Comparison of ENCODE assay signal across 8 cellular contexts in the genomic region with DNA sequence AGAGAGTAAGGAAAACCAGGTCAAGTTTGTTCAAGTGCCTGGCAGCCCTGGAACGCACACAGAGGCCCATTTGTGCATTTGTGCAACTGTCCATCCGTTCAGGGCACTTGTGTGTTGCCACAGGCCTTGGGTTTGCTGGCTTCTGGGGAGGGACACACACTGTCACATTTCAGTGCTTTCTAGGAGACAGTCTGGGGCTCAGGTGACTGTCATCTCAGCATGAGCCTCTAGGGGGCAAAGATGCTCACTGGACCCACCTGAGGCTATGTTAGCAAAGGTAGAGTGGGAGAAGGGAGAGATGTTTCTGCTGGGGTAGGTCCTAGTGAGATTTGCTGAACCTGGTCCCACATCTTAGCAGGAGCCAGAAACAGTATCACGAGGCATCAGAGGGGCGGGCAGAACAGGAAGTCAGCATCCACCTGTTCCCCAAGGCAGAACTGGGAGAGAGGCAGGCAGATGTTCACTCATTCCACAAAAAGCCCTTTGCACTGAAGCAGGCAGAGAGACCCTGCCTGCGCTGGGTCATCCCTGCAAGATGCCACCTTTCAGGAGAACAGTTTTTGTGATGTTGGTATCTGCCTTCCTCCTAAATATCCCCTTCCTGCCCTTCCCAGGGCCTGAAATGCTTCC. TPM values are rescaled to one million over a fixed set of nuclear protein-coding genes. Genes with fewer than 3 reads are reported as not detected.
DNase-seq lines count a peak whose midpoint lies in the region; ATAC-seq, FAIRE-seq and TF ChIP-seq lines count a peak whose summit lies in the region.

No MANE protein-coding gene starts in this region.

- no peak overlapping the region for H3K23ac ChIP-seq in H1 (ENCODE audit: insufficient read length)

- peak overlapping the region; percentile 63; the same call in 1 of the 2 replicates for H2BK12ac ChIP-seq in H1 (ENCODE audit: low read depth, low read length)

- H3K4me1 Mint-ChIP-seq in activated CD4-positive, alpha-beta memory T cell treated with anti-CD3 and anti-CD28 coated beads for 36 hours (ENCODE audit: low read depth) = peaks cover 4% of the 10 kb centered on the region
- peaks cover 58% of the 10 kb centered on the region for H3K4me1 Mint-ChIP-seq in neural progenitor cell

- no peak for TF ChIP-seq EP300 in H1 (IDR thresholded peaks at IDR 0.05; ENCODE audit: borderline replicate concordance in 1 of 2, low read depth in 2 of 2, low read length in 2 of 2)

- H3K4me1 ChIP-seq in H1 (replicated peaks in 1 of 4; ENCODE audit: control insufficient read depth in 3 of 4, insufficient read depth in 4 of 4, low read length in 3 of 4) = peaks cover 0 to 14% (median 12%) of the 10 kb centered on the region in 4 experiments; a peak in 6 of 7 replicates
- peaks cover 12% of the 10 kb centered on the region for H3K4me1 ChIP-seq in neural progenitor cell

- H2BK20ac ChIP-seq in H1 (ENCODE audit: low read length) = no peak overlapping the region

- H4K20me1 ChIP-seq in H1 (replicated peaks in 1 of 2; ENCODE audit: control insufficient read depth in 1 of 2, insufficient read depth in 2 of 2, low read length in 2 of 2) = peaks cover 12 to 16% of the 10 kb centered on the region in 2 experiments
- H4K20me1 ChIP-seq in neural progenitor cell (ENCODE audit: low read depth) = peaks cover 100% of the 10 kb centered on the region

- H3K9me3 ChIP-seq in H1 (ENCODE audit: insufficient read depth in 2 of 2, low read depth in 1 of 2, low read length in 1 of 2) (no peaks in the 10 kb centered on the region), neural progenitor cell (ENCODE audit: low read depth) (no peaks in the 10 kb centered on the region)

- no peak overlapping the region for H3K4ac ChIP-seq in H1 (replicated peaks; ENCODE audit: insufficient read length, low read depth, low read length)

- no peak overlapping the region for H4K5ac ChIP-seq in H1 (ENCODE audit: insufficient read length, low read depth, low read length)

- no peak overlapping the region for H3K18ac ChIP-seq in H1 (ENCODE audit: extremely low read depth, low read length)

- peaks cover 39 to 47% (median 46%) of the 10 kb centered on the region in 4 experiments for H3K27me3 ChIP-seq in H1 (replicated peaks in 1 of 4; ENCODE audit: control insufficient read depth in 3 of 4, extremely low read depth in 1 of 4, insufficient read depth in 3 of 4, low read length in 3 of 4)
- peaks cover 36% of the 10 kb centered on the region for H3K27me3 ChIP-seq in neural progenitor cell

- POLR2A ChIA-PET in activated CD4-positive, alpha-beta memory T cell treated with anti-CD3 and anti-CD28 coated beads for 36 hours (lab: Charles Lee) = no interaction called here
- POLR2A ChIA-PET in H1 (lab: Charles Lee; ENCODE audit: partially characterized antibody) = interaction anchor here (0.9 to 1.2 kb wide), 4 partner anchors 18 to 80 kb away, joined by 3 to 6 read pairs (median 4); no protein-coding TSS in a partner anchor

- H3K27me3 Mint-ChIP-seq in activated CD4-positive, alpha-beta memory T cell treated with anti-CD3 and anti-CD28 coated beads for 36 hours = no peaks in the 10 kb centered on the region
- H3K27me3 Mint-ChIP-seq in neural progenitor cell (ENCODE audit: insufficient read depth, low read depth) = peaks cover 8% of the 10 kb centered on the region

- H2BK5ac ChIP-seq in H1 (ENCODE audit: low read depth, low read length) = no peak overlapping the region

- no peak overlapping the region; a peak in 1 of 8 replicates for H3K4me3 ChIP-seq in H1 (ENCODE audit: extremely low read depth in 1 of 4, insufficient read depth in 2 of 4, low read depth in 3 of 4, low read length in 4 of 4)
- H3K4me3 ChIP-seq in neural progenitor cell = no peak overlapping the region

- intact Hi-C loops in activated CD4-positive, alpha-beta memory T cell treated with anti-CD3 and anti-CD28 coated beads for 36 hours (cut with micrococcal nuclease) = loop anchor here (1.0 to 5.0 kb wide), 3 partner anchors 21 to 128 kb away; no protein-coding TSS in a partner anchor

- 25% methylated on average over 5 of the region's 5 CpGs; no CpG with 5 or more reads in 1 of the 2 experiments for WGBS in H1 (ENCODE audit: extremely low coverage in 1 of 2, insufficient coverage in 1 of 2, insufficient read length in 1 of 2, insufficient replicate concordance in 2 of 2, low coverage in 1 of 2, low lambda C conversion rate in 2 of 2, missing lambda C conversion rate in 1 of 2), 2 experiments

- H3K56ac ChIP-seq in H1 (replicated peaks; ENCODE audit: insufficient read length, low read depth, low read length) = no peak overlapping the region

- H2AFZ ChIP-seq in H1 (ENCODE audit: low read length) (no peak overlapping the region), neural progenitor cell (replicated peaks) (no peak overlapping the region)

- H3K4me3 Mint-ChIP-seq in activated CD4-positive, alpha-beta memory T cell treated with anti-CD3 and anti-CD28 coated beads for 36 hours = no peak overlapping the region
- H3K4me3 Mint-ChIP-seq in neural progenitor cell = no peak overlapping the region

- no peaks in the 10 kb centered on the region for H3K9me3 Mint-ChIP-seq in activated CD4-positive, alpha-beta memory T cell treated with anti-CD3 and anti-CD28 coated beads for 36 hours
- no peaks in the 10 kb centered on the region for H3K9me3 Mint-ChIP-seq in neural progenitor cell

- ATAC-seq in GM21381 (IDR thresholded peaks at IDR 0.05; ENCODE audit: unreplicated experiment) = no peak

- no peaks in the 10 kb centered on the region for H3K36me3 ChIP-seq in H1 (ENCODE audit: control insufficient read depth in 2 of 4, insufficient read depth in 4 of 4, low read length in 3 of 4)
- no peaks in the 10 kb centered on the region for H3K36me3 ChIP-seq in neural progenitor cell

- CTCF ChIA-PET in activated CD4-positive, alpha-beta memory T cell treated with anti-CD3 and anti-CD28 coated beads for 36 hours (lab: Charles Lee) = interaction anchor here (0.7 to 1.7 kb wide), 6 partner anchors 16 to 189 kb away, joined by 3 to 6 read pairs (median 4); no protein-coding TSS in a partner anchor
- CTCF ChIA-PET in H1 (lab: Charles Lee; ENCODE audit: partially characterized antibody) = interaction anchor here (0.6 to 6.1 kb wide), 27 partner anchors 10 to 189 kb away, joined by 3 to 79 read pairs (median 5); no protein-coding TSS in a partner anchor

- no peak overlapping the region for H3K14ac ChIP-seq in H1 (ENCODE audit: insufficient read length)

- DNase-seq in DMS79 treated with DMSO at 0.1 percent for 48 hours (lab: John Stamatoyannopoulos, UW) (peak; percentile 2), DMS79 (lab: John Stamatoyannopoulos, UW) (no peak), NCI-H1436 (lab: John Stamatoyannopoulos, UW) (peak; percentile 48), H1 (ENCODE audit: low read depth in 1 of 2, low spot score in 2 of 2) (peak in 1 of 2 experiments; percentile 83), neural progenitor cell (ENCODE audit: low spot score) (peak; percentile 59), epidermal melanocyte (ENCODE audit: insufficient read length, low spot score) (no peak)
- DNase-seq in activated CD4-positive, alpha-beta memory T cell treated with anti-CD3 and anti-CD28 coated beads for 36 hours = peak; percentile 69

- no peak overlapping the region for H4K8ac ChIP-seq in H1 (ENCODE audit: extremely low read depth, insufficient read depth, low read length)

- no peaks in the 10 kb centered on the region; the same call in 1 of the 2 replicates for H3K23me2 ChIP-seq in H1 (ENCODE audit: low read depth, low read length)

- H2BK120ac ChIP-seq in H1 (replicated peaks; ENCODE audit: low read depth, low read length) = no peak overlapping the region

- TF ChIP-seq POLR2A in H1 (IDR thresholded peaks at IDR 0.05; ENCODE audit: control extremely low read depth in 1 of 2, low read depth in 2 of 2, low read length in 2 of 2) = no peak

- no peak overlapping the region for H3K27ac Mint-ChIP-seq in activated CD4-positive, alpha-beta memory T cell treated with anti-CD3 and anti-CD28 coated beads for 36 hours
- peak overlapping the region; percentile 42 for H3K27ac Mint-ChIP-seq in neural progenitor cell

- no peak overlapping the region for H3K4me2 ChIP-seq in H1 (ENCODE audit: insufficient read depth in 1 of 2, low read depth in 2 of 2, low read length in 2 of 2)
- H3K4me2 ChIP-seq in neural progenitor cell = no peak overlapping the region

- H3K36me3 Mint-ChIP-seq in activated CD4-positive, alpha-beta memory T cell treated with anti-CD3 and anti-CD28 coated beads for 36 hours = no peaks in the 10 kb centered on the region
- peaks cover 1% of the 10 kb centered on the region for H3K36me3 Mint-ChIP-seq in neural progenitor cell

- H3K79me2 ChIP-seq in H1 (ENCODE audit: control insufficient read depth in 1 of 2, insufficient read depth in 2 of 2, low read length in 2 of 2) (no peaks in the 10 kb centered on the region), neural progenitor cell (ENCODE audit: low read depth) (peaks cover 11% of the 10 kb centered on the region)

- FAIRE-seq in H1 (lab: Jason Lieb, UNC) = peak; percentile 91

- no peak overlapping the region for H3K9ac ChIP-seq in H1 (replicated peaks in 1 of 4; ENCODE audit: extremely low read depth in 1 of 4, low read depth in 3 of 4, low read length in 3 of 4)
- H3K9ac ChIP-seq in neural progenitor cell = no peak overlapping the region

- peak; percentile 73 to 87 (median 77) for TF ChIP-seq CTCF in H1 (IDR thresholded peaks at IDR 0.05; ENCODE audit: control extremely low read depth in 1 of 3, insufficient read depth in 1 of 3, low read depth in 1 of 3, low read length in 3 of 3)
- peak; percentile 66 for TF ChIP-seq CTCF in neural progenitor cell (IDR thresholded peaks at IDR 0.05)

- peak; percentile 70 to 84 for TF ChIP-seq RAD21 in H1 (IDR thresholded peaks at IDR 0.05 in 1 of 2, conservative IDR thresholded peaks at IDR 0.05 in 1 of 2; ENCODE audit: low read depth in 2 of 2, low read length in 2 of 2)

- no peak overlapping the region for H4K91ac ChIP-seq in H1 (replicated peaks; ENCODE audit: insufficient read length, low read length)

- peaks cover 20% of the 10 kb centered on the region for H3F3A ChIP-seq in neural progenitor cell (ENCODE audit: low read depth)

- H3K27ac ChIP-seq in H1 (ENCODE audit: low read depth, low read length) = no peak overlapping the region
- no peak overlapping the region for H3K27ac ChIP-seq in neural progenitor cell

- no peak overlapping the region for H2AK5ac ChIP-seq in H1 (ENCODE audit: low read depth, low read length)

- no peaks in the 10 kb centered on the region for H3K79me1 ChIP-seq in H1 (ENCODE audit: low read depth, low read length)

- no peak overlapping the region for H2BK15ac ChIP-seq in H1 (ENCODE audit: low read length)

RNA-seq across cellular contexts. Expression of gene RAI1, which starts 48.5 kb away (rescaled TPM):
- 10 to 100 TPM; 10.5 to 11.0 TPM for total RNA-seq in activated CD4-positive, alpha-beta memory T cell treated with anti-CD3 and anti-CD28 coated beads for 36 hours
- total RNA-seq in H1 (2021; fragmentation: NEBNext Ultra II Directional; extraction: Animal tissue kit (Norgen Biotek cat#: 25700)) = 0.80 and 1.2 TPM in 2 replicates
- polyA plus RNA-seq in H1 (2011; rRNA removed) = 0.39 and 0.57 TPM in 2 replicates
- polyA plus RNA-seq in H1 (2011; cell fraction: cytosol; rRNA removed) = 0.45 TPM
- 1.5 TPM for polyA plus RNA-seq in H1 (2011; cell fraction: nucleus; rRNA removed)
- polyA plus RNA-seq in H1 (2012, experiment 1 of 2) = 0.89 to 1.6 TPM (median 1.1 TPM) in 4 replicates
- 0.58 TPM for polyA plus RNA-seq in H1 (2012, experiment 2 of 2)
- polyA plus RNA-seq in H1 (2013, experiment 1 of 2) = 0.71 TPM
- 0.57 TPM for polyA plus RNA-seq in H1 (2013, experiment 2 of 2)
- polyA minus RNA-seq in H1 (2011; rRNA and poly(A)+ RNA removed) = 0.13 and 0.22 TPM in 2 replicates
- polyA minus RNA-seq in H1 (2011; cell fraction: cytosol; rRNA and poly(A)+ RNA removed) = 0.73 TPM
- 1.4 TPM for polyA minus RNA-seq in H1 (2011; cell fraction: nucleus; rRNA and poly(A)+ RNA removed)
- 18.0 and 27.4 TPM in 2 replicates for total RNA-seq in neural progenitor cell (ENCODE audit: low replicate concordance)

Comparison
In these comparisons a context has a peak if more than half of its experiments do, and no peak if none do; other contexts are left out.
1. DNase-seq: peak in DMS79 treated with DMSO at 0.1 percent for 48 hours (single experiment), NCI-H1436 (single experiment), activated CD4-positive, alpha-beta memory T cell treated with anti-CD3 and anti-CD28 coated beads for 36 hours (single experiment) and neural progenitor cell (single experiment); none in DMS79 (single experiment) and epidermal melanocyte (single experiment).